In the genomic region with DNA sequence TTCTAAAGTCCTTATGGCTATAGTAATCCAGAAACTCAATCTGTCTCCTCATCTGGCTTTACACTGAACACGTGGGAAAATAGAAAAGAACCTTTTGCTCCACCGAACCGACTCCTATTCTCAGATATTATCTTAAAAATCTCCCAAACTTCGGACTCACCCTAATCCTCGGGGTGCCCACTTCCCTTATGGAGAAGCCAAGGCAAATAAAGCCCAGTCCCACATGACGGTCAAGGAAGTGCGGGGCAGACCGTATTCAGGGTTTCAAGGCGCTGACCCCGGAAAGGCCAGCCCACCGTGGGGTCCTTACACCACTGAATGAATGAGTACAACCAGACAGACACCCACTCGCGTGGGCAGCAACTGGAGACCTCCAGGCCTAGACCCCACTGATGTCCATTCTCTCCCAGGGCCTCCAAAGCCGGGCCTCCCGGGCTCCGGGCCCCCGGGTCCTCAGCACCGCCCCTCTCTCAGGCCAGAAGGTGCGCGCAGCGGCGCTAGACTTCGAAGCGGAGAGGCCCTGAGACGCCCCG, we compare ENCODE assay signal across 8 cellular contexts. TPM values are rescaled to one million over a fixed set of nuclear protein-coding genes. Genes with fewer than 3 reads are reported as not detected.
DNase-seq lines count a peak whose midpoint lies in the region; ATAC-seq and TF ChIP-seq lines count a peak whose summit lies in the region.

No MANE protein-coding gene starts in this region.

- H3K36me3 ChIP-seq in SU-DHL-6 (ENCODE audit: low read length): peaks cover 24% of the 10 kb centered on the region

- no peak for DNase-seq in AG04449 (ENCODE audit: low read depth, low spot score)
- DNase-seq in fibroblast of the aortic adventitia (ENCODE audit: low read depth): no peak
- DNase-seq in pons (ENCODE audit: low spot score): peak; percentile 18
- no peak for DNase-seq in retina
- no peak for DNase-seq in Ammon's horn (ENCODE audit: low spot score)

- ATAC-seq in GM19025 (IDR thresholded peaks at IDR 0.05; ENCODE audit: low read depth, unreplicated experiment) (peak; percentile 17), HG03159 (IDR thresholded peaks at IDR 0.05; ENCODE audit: unreplicated experiment) (peak; percentile 36)

- CTCF ChIA-PET in AG04449 (lab: Yijun Ruan, JAX): interaction anchor here (0.6 to 6.6 kb wide), 3 partner anchors 11 to 45 kb away, joined by 3 to 39 read pairs (median 8); a partner anchor contains a TSS

- H3K79me2 ChIP-seq in SU-DHL-6 (ENCODE audit: insufficient read depth, low read length): peaks cover 55% of the 10 kb centered on the region

- 0 out of 2 replicates have a peak, but pooled peaks cover 11% of the 10 kb centered on the region for H3F3A ChIP-seq in SU-DHL-6 (ENCODE audit: insufficient read depth)

- peak overlapping the region; percentile 64 for H3K27ac ChIP-seq in SU-DHL-6 (ENCODE audit: low read depth, low read length)

- peak overlapping the region; percentile 36 for H2AFZ ChIP-seq in SU-DHL-6 (ENCODE audit: low read depth, low read length, severe bottlenecking)

- H3K9me3 ChIP-seq in SU-DHL-6 (ENCODE audit: insufficient read depth, low read length): no peaks in the 10 kb centered on the region

- H3K27me3 ChIP-seq in SU-DHL-6 (ENCODE audit: low read length): no peaks in the 10 kb centered on the region

- no peaks in the 10 kb centered on the region for H3K9me2 ChIP-seq in SU-DHL-6 (replicated peaks; ENCODE audit: insufficient read depth, low read length)

- peak overlapping the region; percentile 64 for H3K4me2 ChIP-seq in SU-DHL-6 (ENCODE audit: low read depth, low read length, poor library complexity, severe bottlenecking)

- H3K4me3 ChIP-seq in AG04449 (ENCODE audit: low read depth, low read length) (peak overlapping the region; percentile 97), SU-DHL-6 (ENCODE audit: insufficient read depth, low read length, poor library complexity, severe bottlenecking) (peak overlapping the region; percentile 87), fibroblast of the aortic adventitia (ENCODE audit: low read depth, low read length) (peak overlapping the region; percentile 99)

- H4K20me1 ChIP-seq in SU-DHL-6 (ENCODE audit: low read depth, low read length): peaks cover 34% of the 10 kb centered on the region

- TF ChIP-seq CTCF in AG04449 (IDR thresholded peaks at IDR 0.05; ENCODE audit: insufficient read depth, low read length, missing control alignments): no peak
- no peak for TF ChIP-seq CTCF in SU-DHL-6 (IDR thresholded peaks at IDR 0.05; ENCODE audit: insufficient read depth, low read length, poor library complexity, severe bottlenecking)
- no peak for TF ChIP-seq CTCF in fibroblast of the aortic adventitia (IDR thresholded peaks at IDR 0.05; ENCODE audit: insufficient read depth, low read length)

- POLR2A ChIA-PET in AG04449 (lab: Yijun Ruan, JAX): interaction anchor here (1.3 to 1.6 kb wide), 2 partner anchors 11 to 58 kb away, joined by 3 to 5 read pairs; a partner anchor contains a TSS

- H3K9ac ChIP-seq in SU-DHL-6 (ENCODE audit: low read length): peak overlapping the region; percentile 95

RNA-seq across cellular contexts. Expression of a gene that starts 0.5 kb away (rescaled TPM):
- 66.8 and 123 TPM in 2 replicates for total RNA-seq in fibroblast of the aortic adventitia (ENCODE audit: low replicate concordance)

RNA-seq across cellular contexts. Expression of a gene that starts 11.5 kb away (rescaled TPM):
- 5.6 and 15.2 TPM in 2 replicates for total RNA-seq in fibroblast of the aortic adventitia (ENCODE audit: low replicate concordance)

RNA-seq across cellular contexts. Expression of a gene that starts 43.9 kb away (rescaled TPM):
- total RNA-seq in fibroblast of the aortic adventitia (ENCODE audit: low replicate concordance): 4.8 and 19.0 TPM in 2 replicates

RNA-seq across cellular contexts. Expression of a gene that starts 58.6 kb away (rescaled TPM):
- total RNA-seq in fibroblast of the aortic adventitia (ENCODE audit: low replicate concordance): 21.6 and 43.5 TPM in 2 replicates
